1 cellular context compared by ENCODE assay signal in the genomic region with DNA sequence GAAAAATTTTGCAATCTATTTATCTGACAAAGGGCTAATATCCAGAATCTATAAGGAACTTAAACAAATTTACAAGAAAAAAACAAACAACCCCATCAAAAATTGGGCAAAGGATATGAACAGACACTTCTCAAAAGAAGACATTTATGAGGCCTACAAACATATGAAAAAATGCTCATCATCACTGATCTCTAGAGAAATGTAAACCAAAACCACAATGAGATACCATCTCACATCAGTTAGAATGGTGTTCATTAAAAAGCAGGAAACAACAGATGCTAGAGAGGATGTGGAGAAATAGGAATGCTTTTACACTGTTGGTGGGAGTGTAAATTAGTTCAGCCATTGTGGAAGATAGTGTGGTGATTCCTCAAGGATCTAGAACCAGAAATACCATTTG. TPM values are rescaled to one million over a fixed set of nuclear protein-coding genes. Genes with fewer than 3 reads are reported as not detected.
"Had no signal": no experiment of that assay in that cellular context is flagged by ENCODE, and none has a peak within 500 bp of the region (broad histone marks: within the 10 kb centered on the region; RNA-seq: fewer than 3 reads in every experiment).

No MANE protein-coding gene starts in this region.

RNA-seq across cellular contexts. Expression of a gene that starts 49.9 kb away (rescaled TPM):
- polyA plus RNA-seq: SK-N-SH had no signal
